ENCODE assay signal across 9 cellular contexts in the genomic region with DNA sequence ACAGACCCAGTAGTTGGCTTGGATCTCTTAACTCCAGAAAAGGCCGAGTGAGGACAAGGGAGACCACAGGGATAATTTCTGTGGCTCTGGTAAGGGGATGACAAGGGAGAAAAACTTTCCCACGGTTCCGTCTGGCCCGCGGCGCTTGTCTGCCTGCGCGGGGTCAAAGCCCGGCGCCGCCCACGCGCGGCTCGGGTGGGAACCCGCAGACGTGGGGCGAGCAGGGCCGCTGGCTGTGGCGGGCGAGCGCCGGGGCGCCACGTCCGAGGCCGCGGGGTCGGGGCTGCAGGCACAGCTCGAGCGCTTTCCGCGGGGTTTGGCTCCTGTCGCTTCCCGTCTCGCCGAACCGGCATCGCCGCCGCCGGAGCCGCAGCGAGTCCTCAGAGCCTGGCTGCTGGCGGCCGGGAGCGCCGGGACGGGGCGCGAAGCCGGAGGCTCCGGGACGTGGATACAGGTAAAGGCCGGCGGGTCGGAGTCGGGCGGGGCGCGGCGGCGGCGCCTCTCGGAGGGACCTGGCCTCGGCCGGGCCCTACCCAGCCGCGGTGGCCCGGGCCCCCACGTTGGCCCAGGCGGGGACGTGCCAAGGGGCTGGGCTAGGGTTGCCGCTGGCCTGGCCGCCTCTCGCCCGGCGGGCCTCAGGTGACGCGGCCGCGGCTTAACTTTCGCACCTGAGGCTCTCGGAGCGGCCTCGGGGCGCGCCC. TPM values are rescaled to one million over a fixed set of nuclear protein-coding genes. Genes with fewer than 3 reads are reported as not detected.
A peak's percentile ranks its signal among the peaks of the same experiment; 100 is the strongest.
DNase-seq lines count a peak whose midpoint lies in the region; FAIRE-seq and TF ChIP-seq lines count a peak whose summit lies in the region.
"Had no signal": no experiment of that assay in that cellular context is flagged by ENCODE, and none has a peak within 500 bp of the region (broad histone marks: within the 10 kb centered on the region; RNA-seq: fewer than 3 reads in every experiment).

A gene with protein sequence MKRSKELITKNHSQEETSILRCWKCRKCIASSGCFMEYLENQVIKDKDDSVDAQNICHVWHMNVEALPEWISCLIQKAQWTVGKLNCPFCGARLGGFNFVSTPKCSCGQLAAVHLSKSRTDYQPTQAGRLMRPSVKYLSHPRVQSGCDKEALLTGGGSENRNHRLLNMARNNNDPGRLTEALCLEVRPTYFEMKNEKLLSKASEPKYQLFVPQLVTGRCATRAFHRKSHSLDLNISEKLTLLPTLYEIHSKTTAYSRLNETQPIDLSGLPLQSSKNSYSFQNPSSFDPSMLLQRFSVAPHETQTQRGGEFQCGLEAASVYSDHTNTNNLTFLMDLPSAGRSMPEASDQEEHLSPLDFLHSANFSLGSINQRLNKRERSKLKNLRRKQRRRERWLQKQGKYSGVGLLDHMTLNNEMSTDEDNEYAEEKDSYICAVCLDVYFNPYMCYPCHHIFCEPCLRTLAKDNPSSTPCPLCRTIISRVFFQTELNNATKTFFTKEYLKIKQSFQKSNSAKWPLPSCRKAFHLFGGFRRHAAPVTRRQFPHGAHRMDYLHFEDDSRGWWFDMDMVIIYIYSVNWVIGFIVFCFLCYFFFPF (plus strand): TSS at position 344 of the 701 bp plus-strand sequence. CDS start 34,965 bp downstream, outside the sequence.

- peak within 1 kb of the TSS; percentile 56; the same call in 1 of the 2 replicates for H3K9ac ChIP-seq in KMS-11
- H3K9ac ChIP-seq in skeletal muscle satellite cell (ENCODE audit: low read depth, low read length): peak within 1 kb of the TSS; percentile 72

- H3K4me3 ChIP-seq in KMS-11 (IDR thresholded peaks at IDR 0.05; ENCODE audit: insufficient read depth, low read depth, low read length) (no peak within 1 kb of the TSS), bronchial epithelial cell (ENCODE audit: low read depth, low read length) (peak within 1 kb of the TSS; percentile 62), skeletal muscle satellite cell (ENCODE audit: low read length) (peak within 1 kb of the TSS; percentile 73)

- no peaks in the 10 kb centered on the region for H3K36me3 ChIP-seq in KMS-11 (ENCODE audit: insufficient read depth)
- no peaks in the 10 kb centered on the region for H3K36me3 ChIP-seq in bronchial epithelial cell (ENCODE audit: control insufficient read depth, insufficient read depth, low read length)
- no peaks in the 10 kb centered on the region for H3K36me3 ChIP-seq in skeletal muscle satellite cell (ENCODE audit: insufficient read depth, low read length)

- FAIRE-seq in bronchial epithelial cell (lab: Jason Lieb, UNC): no peak

- peak within 1 kb of the TSS; percentile 79 for H3K4me2 ChIP-seq in KMS-11
- peak within 1 kb of the TSS; percentile 93 for H3K4me2 ChIP-seq in skeletal muscle satellite cell (ENCODE audit: low read length)

- TF ChIP-seq CTCF in KMS-11 (conservative IDR thresholded peaks at IDR 0.05; ENCODE audit: low read depth, low read length) (no peak), bronchial epithelial cell (IDR thresholded peaks at IDR 0.05; ENCODE audit: insufficient read depth, low read length, severe bottlenecking) (no peak), CD14-positive monocyte (IDR thresholded peaks at IDR 0.05) (no peak)

- H3K27me3 Mint-ChIP-seq in CD14-positive monocyte (ENCODE audit: low read depth in 3 of 3): peaks cover 38 to 52% (median 48%) of the 10 kb centered on the region in 3 donors

- no peaks in the 10 kb centered on the region for H3K27me3 ChIP-seq in KMS-11 (ENCODE audit: insufficient read depth, low read depth)
- H3K27me3 ChIP-seq in bronchial epithelial cell (ENCODE audit: control insufficient read depth, insufficient read depth, low read length): no peaks in the 10 kb centered on the region
- H3K27me3 ChIP-seq in skeletal muscle satellite cell (ENCODE audit: control insufficient read depth, insufficient read depth, low read length): peaks cover 17% of the 10 kb centered on the region

- H3K27ac Mint-ChIP-seq in CD14-positive monocyte: no peak within 1 kb of the TSS

- no peaks in the 10 kb centered on the region for H3K36me3 Mint-ChIP-seq in CD14-positive monocyte

- DNase-seq in DMS 273 (lab: John Stamatoyannopoulos, UW; ENCODE audit: unreplicated experiment) (peak; percentile 74), DMS 273 treated with DMSO at 0.1 percent for 48 hours (lab: John Stamatoyannopoulos, UW) (no peak), bronchial epithelial cell (ENCODE audit: low read depth) (peak; percentile 26), islet precursor cell (peak; percentile 81), CD14-positive monocyte (ENCODE audit: low spot score) (no peak)
- DNase-seq in central memory CD4-positive, alpha-beta T cell: no peak

- no peaks in the 10 kb centered on the region for H3K9me3 ChIP-seq in skeletal muscle satellite cell (replicated peaks; ENCODE audit: low read length)

- H2AFZ ChIP-seq in KMS-11 (ENCODE audit: low read depth): peak within 1 kb of the TSS; percentile 80

- peak within 1 kb of the TSS in 1 of 2 donors; percentile 80 for H3K4me3 Mint-ChIP-seq in CD14-positive monocyte

- H3K9me3 Mint-ChIP-seq in CD14-positive monocyte: peaks cover 0 to 16% (median 7%) of the 10 kb centered on the region in 7 donors

- H3K79me2 ChIP-seq in KMS-11 (ENCODE audit: insufficient read depth, low read depth): 0 out of 2 replicates have a peak, but pooled peaks cover 6% of the 10 kb centered on the region

- no peak within 1 kb of the TSS for H3K27ac ChIP-seq in KMS-11
- H3K27ac ChIP-seq: 22Rv1 had no signal

- intact Hi-C loops in CD14-positive monocyte (cut with micrococcal nuclease): no loop called here

- no peaks in the 10 kb centered on the region for H4K20me1 ChIP-seq in KMS-11 (ENCODE audit: insufficient read depth)

- H3K4me1 ChIP-seq in KMS-11 (ENCODE audit: low read depth, poor library complexity, severe bottlenecking): peaks cover 4% of the 10 kb centered on the region
- peaks cover 4% of the 10 kb centered on the region for H3K4me1 ChIP-seq in skeletal muscle satellite cell (ENCODE audit: control insufficient read depth, insufficient read depth, low read length)

- H3K4me1 Mint-ChIP-seq in CD14-positive monocyte: peaks cover 12% of the 10 kb centered on the region

RNA-seq across cellular contexts. Expression of the gene that starts here (rescaled TPM):
- 3.6 and 4.5 TPM in 2 replicates for total RNA-seq in bronchial epithelial cell
- 0.76 and 1.1 TPM in 2 replicates for total RNA-seq in skeletal muscle satellite cell (2012; rRNA removed)
- polyA plus RNA-seq in CD14-positive monocyte: not detected

Comparison
In these comparisons a context has a peak if more than half of its experiments do, and no peak if none do; other contexts are left out.
1. DNase-seq: peak in DMS 273 (single experiment), bronchial epithelial cell (single experiment) and islet precursor cell (single experiment); none in DMS 273 treated with DMSO at 0.1 percent for 48 hours (single experiment), central memory CD4-positive, alpha-beta T cell (single experiment) and CD14-positive monocyte (single experiment).